In the genomic region with DNA sequence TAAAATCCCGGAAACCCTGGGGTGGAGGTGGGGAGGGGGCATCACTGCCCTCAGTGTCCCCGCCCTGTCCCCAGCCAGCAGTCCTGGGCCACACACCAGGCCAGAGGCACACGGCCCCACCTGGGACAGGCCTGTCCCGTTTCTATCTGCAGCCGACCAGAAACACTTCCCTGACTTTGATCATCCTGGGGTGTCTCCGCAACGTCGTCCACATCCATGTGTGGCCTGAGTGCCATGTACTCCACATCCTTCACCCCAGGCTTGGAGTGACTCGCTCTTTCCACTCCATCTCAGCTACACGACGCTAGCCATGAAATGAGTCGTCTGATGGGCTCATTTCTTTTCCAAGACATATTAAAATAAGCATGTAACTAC, we compare ENCODE assay signal across 1 cellular context.
TF ChIP-seq lines count a peak whose summit lies in the region.

No MANE protein-coding gene starts in this region.

TF ChIP-seq in H1, 55 proteins besides CTCF, POLR2A, EP300 and RAD21 (continued from another document):
- TF ChIP-seq, protein P1, sequence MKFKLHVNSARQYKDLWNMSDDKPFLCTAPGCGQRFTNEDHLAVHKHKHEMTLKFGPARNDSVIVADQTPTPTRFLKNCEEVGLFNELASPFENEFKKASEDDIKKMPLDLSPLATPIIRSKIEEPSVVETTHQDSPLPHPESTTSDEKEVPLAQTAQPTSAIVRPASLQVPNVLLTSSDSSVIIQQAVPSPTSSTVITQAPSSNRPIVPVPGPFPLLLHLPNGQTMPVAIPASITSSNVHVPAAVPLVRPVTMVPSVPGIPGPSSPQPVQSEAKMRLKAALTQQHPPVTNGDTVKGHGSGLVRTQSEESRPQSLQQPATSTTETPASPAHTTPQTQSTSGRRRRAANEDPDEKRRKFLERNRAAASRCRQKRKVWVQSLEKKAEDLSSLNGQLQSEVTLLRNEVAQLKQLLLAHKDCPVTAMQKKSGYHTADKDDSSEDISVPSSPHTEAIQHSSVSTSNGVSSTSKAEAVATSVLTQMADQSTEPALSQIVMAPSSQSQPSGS (IDR thresholded peaks at IDR 0.05; ENCODE audit: low read length), result no peak
- TF ChIP-seq NRF1 (IDR thresholded peaks at IDR 0.05; ENCODE audit: low read depth, low read length), result no peak
TF ChIP-seq in H1: peak in this region for 0.
